Comparison of ENCODE assay signal across 1 cellular context in the genomic region with DNA sequence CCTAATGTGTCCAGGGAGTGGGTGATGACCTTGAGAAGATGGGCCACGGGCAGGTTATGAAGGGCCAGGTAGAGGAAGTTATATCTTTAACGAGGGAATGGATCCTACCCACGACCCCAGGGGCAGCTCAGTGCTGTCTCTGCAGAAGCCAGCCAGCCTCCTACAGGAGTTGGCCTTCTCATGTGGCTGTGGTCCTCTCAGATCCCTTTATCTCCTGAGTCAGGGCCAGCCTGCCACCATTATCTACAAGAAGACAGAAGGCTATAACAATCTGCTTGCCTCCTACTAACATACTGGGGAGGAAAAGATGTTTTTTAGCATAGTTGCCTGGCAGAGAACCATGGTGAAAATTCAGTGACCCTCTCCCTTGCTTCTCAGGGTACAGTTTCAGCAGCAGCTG.
TF ChIP-seq lines count a peak whose summit lies in the region.

No MANE protein-coding gene starts in this region.

TF ChIP-seq in K562, 482 proteins besides CTCF, POLR2A, EP300 and RAD21 (continued from another document and continues in another):
- TF ChIP-seq SUPT5H (IDR thresholded peaks at IDR 0.05) (no peak), DDX20 (tag; IDR thresholded peaks at IDR 0.05; ENCODE audit: low read depth) (no peak), ZNF232 (CRISPR knock-in tag; IDR thresholded peaks at IDR 0.05) (no peak), GTF2A2 (tag; IDR thresholded peaks at IDR 0.05) (no peak), CC2D1A (IDR thresholded peaks at IDR 0.05) (peak; percentile 90; the same call in 1 of the 2 replicates), TARDBP (IDR thresholded peaks at IDR 0.05) (no peak), BRF1 (IDR thresholded peaks at IDR 0.05; ENCODE audit: borderline replicate concordance, extremely low read depth, insufficient read length) (no peak), NONO (IDR thresholded peaks at IDR 0.05; ENCODE audit: low read depth in 2 of 2, low read length in 1 of 2) (no peak), ILK (tag; IDR thresholded peaks at IDR 0.05; ENCODE audit: borderline replicate concordance, low read depth) (no peak), KAT7 (CRISPR knock-in tag; IDR thresholded peaks at IDR 0.05; ENCODE audit: borderline replicate concordance) (no peak), NCOR1 (IDR thresholded peaks at IDR 0.05) (peak; percentile 94), LEF1 (IDR thresholded peaks at IDR 0.05) (peak; percentile 45; the same call in 1 of the 2 replicates), GTF2E2 (tag; IDR thresholded peaks at IDR 0.05) (no peak), ZNF766 (CRISPR knock-in tag; conservative IDR thresholded peaks at IDR 0.05) (no peak; the same call in 1 of the 2 replicates), NFIX (CRISPR knock-in tag; IDR thresholded peaks at IDR 0.05; ENCODE audit: low read depth) (no peak), HNRNPLL (IDR thresholded peaks at IDR 0.05; ENCODE audit: low read depth, low read length, poor library complexity, severe bottlenecking) (no peak), BRD4 (IDR thresholded peaks at IDR 0.05) (no peak), C11orf30 (IDR thresholded peaks at IDR 0.05; ENCODE audit: low read depth) (no peak), IFI16 (CRISPR knock-in tag; IDR thresholded peaks at IDR 0.05) (no peak), PURB (CRISPR knock-in tag; IDR thresholded peaks at IDR 0.05; ENCODE audit: low read depth) (no peak), ZNF165 (CRISPR knock-in tag; IDR thresholded peaks at IDR 0.05; ENCODE audit: borderline replicate concordance) (no peak), ZNF644 (tag; IDR thresholded peaks at IDR 0.05; ENCODE audit: low read depth) (0 out of 2 replicates have a peak, but pooled peaks have one; percentile 26), ZNF785 (CRISPR knock-in tag; IDR thresholded peaks at IDR 0.05) (no peak), XRCC3 (IDR thresholded peaks at IDR 0.05) (no peak), CEBPB (tag; IDR thresholded peaks at IDR 0.05) (no peak), CREBBP (IDR thresholded peaks at IDR 0.05; ENCODE audit: low read depth, low read length) (no peak), TEAD2 (tag; IDR thresholded peaks at IDR 0.05) (no peak), FOSL1 (tag; conservative IDR thresholded peaks at IDR 0.05) (no peak), ZNF347 (CRISPR knock-in tag; IDR thresholded peaks at IDR 0.05; ENCODE audit: low read depth) (no peak), MBD2 (IDR thresholded peaks at IDR 0.05; ENCODE audit: borderline replicate concordance, low read depth) (peak; percentile 23; the same call in 1 of the 2 replicates), RBM14 (IDR thresholded peaks at IDR 0.05; ENCODE audit: borderline replicate concordance, insufficient read depth, low read depth, low read length) (no peak), NFRKB (IDR thresholded peaks at IDR 0.05; ENCODE audit: low read depth) (no peak), DMBX1 (CRISPR knock-in tag; IDR thresholded peaks at IDR 0.05; ENCODE audit: borderline replicate concordance) (0 out of 2 replicates have a peak, but pooled peaks have one; percentile 34), PTTG1 (tag; IDR thresholded peaks at IDR 0.05; ENCODE audit: low read depth) (no peak), ZNF76 (CRISPR knock-in tag; IDR thresholded peaks at IDR 0.05; ENCODE audit: borderline replicate concordance) (no peak), STAT5B (CRISPR knock-in tag; IDR thresholded peaks at IDR 0.05) (no peak), NUFIP1 (IDR thresholded peaks at IDR 0.05; ENCODE audit: partially characterized antibody) (no peak)
- TF ChIP-seq, protein P1, sequence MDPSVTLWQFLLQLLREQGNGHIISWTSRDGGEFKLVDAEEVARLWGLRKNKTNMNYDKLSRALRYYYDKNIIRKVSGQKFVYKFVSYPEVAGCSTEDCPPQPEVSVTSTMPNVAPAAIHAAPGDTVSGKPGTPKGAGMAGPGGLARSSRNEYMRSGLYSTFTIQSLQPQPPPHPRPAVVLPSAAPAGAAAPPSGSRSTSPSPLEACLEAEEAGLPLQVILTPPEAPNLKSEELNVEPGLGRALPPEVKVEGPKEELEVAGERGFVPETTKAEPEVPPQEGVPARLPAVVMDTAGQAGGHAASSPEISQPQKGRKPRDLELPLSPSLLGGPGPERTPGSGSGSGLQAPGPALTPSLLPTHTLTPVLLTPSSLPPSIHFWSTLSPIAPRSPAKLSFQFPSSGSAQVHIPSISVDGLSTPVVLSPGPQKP (CRISPR knock-in tag; IDR thresholded peaks at IDR 0.05): no peak
- TF ChIP-seq, protein P2, sequence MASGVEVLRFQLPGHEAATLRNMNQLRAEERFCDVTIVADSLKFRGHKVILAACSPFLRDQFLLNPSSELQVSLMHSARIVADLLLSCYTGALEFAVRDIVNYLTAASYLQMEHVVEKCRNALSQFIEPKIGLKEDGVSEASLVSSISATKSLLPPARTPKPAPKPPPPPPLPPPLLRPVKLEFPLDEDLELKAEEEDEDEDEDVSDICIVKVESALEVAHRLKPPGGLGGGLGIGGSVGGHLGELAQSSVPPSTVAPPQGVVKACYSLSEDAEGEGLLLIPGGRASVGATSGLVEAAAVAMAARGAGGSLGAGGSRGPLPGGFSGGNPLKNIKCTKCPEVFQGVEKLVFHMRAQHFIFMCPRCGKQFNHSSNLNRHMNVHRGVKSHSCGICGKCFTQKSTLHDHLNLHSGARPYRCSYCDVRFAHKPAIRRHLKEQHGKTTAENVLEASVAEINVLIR (CRISPR knock-in tag; IDR thresholded peaks at IDR 0.05): no peak
- TF ChIP-seq, protein P3, sequence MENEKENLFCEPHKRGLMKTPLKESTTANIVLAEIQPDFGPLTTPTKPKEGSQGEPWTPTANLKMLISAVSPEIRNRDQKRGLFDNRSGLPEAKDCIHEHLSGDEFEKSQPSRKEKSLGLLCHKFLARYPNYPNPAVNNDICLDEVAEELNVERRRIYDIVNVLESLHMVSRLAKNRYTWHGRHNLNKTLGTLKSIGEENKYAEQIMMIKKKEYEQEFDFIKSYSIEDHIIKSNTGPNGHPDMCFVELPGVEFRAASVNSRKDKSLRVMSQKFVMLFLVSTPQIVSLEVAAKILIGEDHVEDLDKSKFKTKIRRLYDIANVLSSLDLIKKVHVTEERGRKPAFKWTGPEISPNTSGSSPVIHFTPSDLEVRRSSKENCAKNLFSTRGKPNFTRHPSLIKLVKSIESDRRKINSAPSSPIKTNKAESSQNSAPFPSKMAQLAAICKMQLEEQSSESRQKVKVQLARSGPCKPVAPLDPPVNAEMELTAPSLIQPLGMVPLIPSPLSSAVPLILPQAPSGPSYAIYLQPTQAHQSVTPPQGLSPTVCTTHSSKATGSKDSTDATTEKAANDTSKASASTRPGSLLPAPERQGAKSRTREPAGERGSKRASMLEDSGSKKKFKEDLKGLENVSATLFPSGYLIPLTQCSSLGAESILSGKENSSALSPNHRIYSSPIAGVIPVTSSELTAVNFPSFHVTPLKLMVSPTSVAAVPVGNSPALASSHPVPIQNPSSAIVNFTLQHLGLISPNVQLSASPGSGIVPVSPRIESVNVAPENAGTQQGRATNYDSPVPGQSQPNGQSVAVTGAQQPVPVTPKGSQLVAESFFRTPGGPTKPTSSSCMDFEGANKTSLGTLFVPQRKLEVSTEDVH (IDR thresholded peaks at IDR 0.05; ENCODE audit: low read depth, partially characterized antibody): no peak
- TF ChIP-seq, protein P4, sequence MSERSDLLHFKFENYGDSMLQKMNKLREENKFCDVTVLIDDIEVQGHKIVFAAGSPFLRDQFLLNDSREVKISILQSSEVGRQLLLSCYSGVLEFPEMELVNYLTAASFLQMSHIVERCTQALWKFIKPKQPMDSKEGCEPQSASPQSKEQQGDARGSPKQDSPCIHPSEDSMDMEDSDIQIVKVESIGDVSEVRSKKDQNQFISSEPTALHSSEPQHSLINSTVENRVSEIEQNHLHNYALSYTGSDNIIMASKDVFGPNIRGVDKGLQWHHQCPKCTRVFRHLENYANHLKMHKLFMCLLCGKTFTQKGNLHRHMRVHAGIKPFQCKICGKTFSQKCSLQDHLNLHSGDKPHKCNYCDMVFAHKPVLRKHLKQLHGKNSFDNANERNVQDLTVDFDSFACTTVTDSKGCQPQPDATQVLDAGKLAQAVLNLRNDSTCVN (CRISPR knock-in tag; IDR thresholded peaks at IDR 0.05): no peak
- TF ChIP-seq, protein P5, sequence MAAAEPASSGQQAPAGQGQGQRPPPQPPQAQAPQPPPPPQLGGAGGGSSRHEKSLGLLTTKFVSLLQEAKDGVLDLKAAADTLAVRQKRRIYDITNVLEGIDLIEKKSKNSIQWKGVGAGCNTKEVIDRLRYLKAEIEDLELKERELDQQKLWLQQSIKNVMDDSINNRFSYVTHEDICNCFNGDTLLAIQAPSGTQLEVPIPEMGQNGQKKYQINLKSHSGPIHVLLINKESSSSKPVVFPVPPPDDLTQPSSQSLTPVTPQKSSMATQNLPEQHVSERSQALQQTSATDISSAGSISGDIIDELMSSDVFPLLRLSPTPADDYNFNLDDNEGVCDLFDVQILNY (CRISPR knock-in tag; IDR thresholded peaks at IDR 0.05): no peak
- TF ChIP-seq, protein P6, sequence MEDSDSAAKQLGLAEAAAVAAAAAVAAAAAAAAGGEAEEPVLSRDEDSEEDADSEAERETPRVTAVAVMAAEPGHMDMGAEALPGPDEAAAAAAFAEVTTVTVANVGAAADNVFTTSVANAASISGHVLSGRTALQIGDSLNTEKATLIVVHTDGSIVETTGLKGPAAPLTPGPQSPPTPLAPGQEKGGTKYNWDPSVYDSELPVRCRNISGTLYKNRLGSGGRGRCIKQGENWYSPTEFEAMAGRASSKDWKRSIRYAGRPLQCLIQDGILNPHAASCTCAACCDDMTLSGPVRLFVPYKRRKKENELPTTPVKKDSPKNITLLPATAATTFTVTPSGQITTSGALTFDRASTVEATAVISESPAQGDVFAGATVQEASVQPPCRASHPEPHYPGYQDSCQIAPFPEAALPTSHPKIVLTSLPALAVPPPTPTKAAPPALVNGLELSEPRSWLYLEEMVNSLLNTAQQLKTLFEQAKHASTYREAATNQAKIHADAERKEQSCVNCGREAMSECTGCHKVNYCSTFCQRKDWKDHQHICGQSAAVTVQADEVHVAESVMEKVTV (CRISPR knock-in tag; IDR thresholded peaks at IDR 0.05): no peak
- TF ChIP-seq, protein P7, sequence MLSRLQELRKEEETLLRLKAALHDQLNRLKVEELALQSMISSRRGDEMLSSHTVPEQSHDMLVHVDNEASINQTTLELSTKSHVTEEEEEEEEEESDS (CRISPR knock-in tag; IDR thresholded peaks at IDR 0.05): no peak
- TF ChIP-seq, protein P8, sequence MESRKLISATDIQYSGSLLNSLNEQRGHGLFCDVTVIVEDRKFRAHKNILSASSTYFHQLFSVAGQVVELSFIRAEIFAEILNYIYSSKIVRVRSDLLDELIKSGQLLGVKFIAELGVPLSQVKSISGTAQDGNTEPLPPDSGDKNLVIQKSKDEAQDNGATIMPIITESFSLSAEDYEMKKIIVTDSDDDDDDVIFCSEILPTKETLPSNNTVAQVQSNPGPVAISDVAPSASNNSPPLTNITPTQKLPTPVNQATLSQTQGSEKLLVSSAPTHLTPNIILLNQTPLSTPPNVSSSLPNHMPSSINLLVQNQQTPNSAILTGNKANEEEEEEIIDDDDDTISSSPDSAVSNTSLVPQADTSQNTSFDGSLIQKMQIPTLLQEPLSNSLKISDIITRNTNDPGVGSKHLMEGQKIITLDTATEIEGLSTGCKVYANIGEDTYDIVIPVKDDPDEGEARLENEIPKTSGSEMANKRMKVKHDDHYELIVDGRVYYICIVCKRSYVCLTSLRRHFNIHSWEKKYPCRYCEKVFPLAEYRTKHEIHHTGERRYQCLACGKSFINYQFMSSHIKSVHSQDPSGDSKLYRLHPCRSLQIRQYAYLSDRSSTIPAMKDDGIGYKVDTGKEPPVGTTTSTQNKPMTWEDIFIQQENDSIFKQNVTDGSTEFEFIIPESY (CRISPR knock-in tag; IDR thresholded peaks at IDR 0.05): no peak
- TF ChIP-seq, protein P9, sequence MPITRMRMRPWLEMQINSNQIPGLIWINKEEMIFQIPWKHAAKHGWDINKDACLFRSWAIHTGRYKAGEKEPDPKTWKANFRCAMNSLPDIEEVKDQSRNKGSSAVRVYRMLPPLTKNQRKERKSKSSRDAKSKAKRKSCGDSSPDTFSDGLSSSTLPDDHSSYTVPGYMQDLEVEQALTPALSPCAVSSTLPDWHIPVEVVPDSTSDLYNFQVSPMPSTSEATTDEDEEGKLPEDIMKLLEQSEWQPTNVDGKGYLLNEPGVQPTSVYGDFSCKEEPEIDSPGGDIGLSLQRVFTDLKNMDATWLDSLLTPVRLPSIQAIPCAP (CRISPR knock-in tag; IDR thresholded peaks at IDR 0.05; ENCODE audit: borderline replicate concordance): no peak
- TF ChIP-seq, protein P10, sequence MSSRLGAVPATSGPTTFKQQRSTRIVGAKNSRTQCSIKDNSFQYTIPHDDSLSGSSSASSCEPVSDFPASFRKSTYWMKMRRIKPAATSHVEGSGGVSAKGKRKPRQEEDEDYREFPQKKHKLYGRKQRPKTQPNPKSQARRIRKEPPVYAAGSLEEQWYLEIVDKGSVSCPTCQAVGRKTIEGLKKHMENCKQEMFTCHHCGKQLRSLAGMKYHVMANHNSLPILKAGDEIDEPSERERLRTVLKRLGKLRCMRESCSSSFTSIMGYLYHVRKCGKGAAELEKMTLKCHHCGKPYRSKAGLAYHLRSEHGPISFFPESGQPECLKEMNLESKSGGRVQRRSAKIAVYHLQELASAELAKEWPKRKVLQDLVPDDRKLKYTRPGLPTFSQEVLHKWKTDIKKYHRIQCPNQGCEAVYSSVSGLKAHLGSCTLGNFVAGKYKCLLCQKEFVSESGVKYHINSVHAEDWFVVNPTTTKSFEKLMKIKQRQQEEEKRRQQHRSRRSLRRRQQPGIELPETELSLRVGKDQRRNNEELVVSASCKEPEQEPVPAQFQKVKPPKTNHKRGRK (tag; IDR thresholded peaks at IDR 0.05): no peak
- TF ChIP-seq, protein P11, sequence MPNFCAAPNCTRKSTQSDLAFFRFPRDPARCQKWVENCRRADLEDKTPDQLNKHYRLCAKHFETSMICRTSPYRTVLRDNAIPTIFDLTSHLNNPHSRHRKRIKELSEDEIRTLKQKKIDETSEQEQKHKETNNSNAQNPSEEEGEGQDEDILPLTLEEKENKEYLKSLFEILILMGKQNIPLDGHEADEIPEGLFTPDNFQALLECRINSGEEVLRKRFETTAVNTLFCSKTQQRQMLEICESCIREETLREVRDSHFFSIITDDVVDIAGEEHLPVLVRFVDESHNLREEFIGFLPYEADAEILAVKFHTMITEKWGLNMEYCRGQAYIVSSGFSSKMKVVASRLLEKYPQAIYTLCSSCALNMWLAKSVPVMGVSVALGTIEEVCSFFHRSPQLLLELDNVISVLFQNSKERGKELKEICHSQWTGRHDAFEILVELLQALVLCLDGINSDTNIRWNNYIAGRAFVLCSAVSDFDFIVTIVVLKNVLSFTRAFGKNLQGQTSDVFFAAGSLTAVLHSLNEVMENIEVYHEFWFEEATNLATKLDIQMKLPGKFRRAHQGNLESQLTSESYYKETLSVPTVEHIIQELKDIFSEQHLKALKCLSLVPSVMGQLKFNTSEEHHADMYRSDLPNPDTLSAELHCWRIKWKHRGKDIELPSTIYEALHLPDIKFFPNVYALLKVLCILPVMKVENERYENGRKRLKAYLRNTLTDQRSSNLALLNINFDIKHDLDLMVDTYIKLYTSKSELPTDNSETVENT (CRISPR knock-in tag; IDR thresholded peaks at IDR 0.05): no peak
- TF ChIP-seq, protein P12, sequence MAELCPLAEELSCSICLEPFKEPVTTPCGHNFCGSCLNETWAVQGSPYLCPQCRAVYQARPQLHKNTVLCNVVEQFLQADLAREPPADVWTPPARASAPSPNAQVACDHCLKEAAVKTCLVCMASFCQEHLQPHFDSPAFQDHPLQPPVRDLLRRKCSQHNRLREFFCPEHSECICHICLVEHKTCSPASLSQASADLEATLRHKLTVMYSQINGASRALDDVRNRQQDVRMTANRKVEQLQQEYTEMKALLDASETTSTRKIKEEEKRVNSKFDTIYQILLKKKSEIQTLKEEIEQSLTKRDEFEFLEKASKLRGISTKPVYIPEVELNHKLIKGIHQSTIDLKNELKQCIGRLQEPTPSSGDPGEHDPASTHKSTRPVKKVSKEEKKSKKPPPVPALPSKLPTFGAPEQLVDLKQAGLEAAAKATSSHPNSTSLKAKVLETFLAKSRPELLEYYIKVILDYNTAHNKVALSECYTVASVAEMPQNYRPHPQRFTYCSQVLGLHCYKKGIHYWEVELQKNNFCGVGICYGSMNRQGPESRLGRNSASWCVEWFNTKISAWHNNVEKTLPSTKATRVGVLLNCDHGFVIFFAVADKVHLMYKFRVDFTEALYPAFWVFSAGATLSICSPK (IDR thresholded peaks at IDR 0.05; ENCODE audit: borderline replicate concordance): no peak
